ENCODE assay signal across 1 cellular context in genomic region chr3:65485826-65486592, GRCh38.
TF ChIP-seq lines count a peak whose summit lies in the region.

No MANE protein-coding gene starts in this region.

TF ChIP-seq in WTC11, 78 proteins besides CTCF, POLR2A, EP300 and RAD21 (continued from another document):
- TF ChIP-seq ATF2 (CRISPR knock-in tag; IDR thresholded peaks at IDR 0.05; ENCODE audit: borderline replicate concordance, low read depth) (no peak), TCF7 (CRISPR knock-in tag; IDR thresholded peaks at IDR 0.05; ENCODE audit: low read depth) (no peak), ELF4 (CRISPR knock-in tag; IDR thresholded peaks at IDR 0.05; ENCODE audit: low read depth) (no peak), ERG (CRISPR knock-in tag; IDR thresholded peaks at IDR 0.05) (no peak), EMX1 (CRISPR knock-in tag; IDR thresholded peaks at IDR 0.05) (no peak)
- TF ChIP-seq, protein P1, sequence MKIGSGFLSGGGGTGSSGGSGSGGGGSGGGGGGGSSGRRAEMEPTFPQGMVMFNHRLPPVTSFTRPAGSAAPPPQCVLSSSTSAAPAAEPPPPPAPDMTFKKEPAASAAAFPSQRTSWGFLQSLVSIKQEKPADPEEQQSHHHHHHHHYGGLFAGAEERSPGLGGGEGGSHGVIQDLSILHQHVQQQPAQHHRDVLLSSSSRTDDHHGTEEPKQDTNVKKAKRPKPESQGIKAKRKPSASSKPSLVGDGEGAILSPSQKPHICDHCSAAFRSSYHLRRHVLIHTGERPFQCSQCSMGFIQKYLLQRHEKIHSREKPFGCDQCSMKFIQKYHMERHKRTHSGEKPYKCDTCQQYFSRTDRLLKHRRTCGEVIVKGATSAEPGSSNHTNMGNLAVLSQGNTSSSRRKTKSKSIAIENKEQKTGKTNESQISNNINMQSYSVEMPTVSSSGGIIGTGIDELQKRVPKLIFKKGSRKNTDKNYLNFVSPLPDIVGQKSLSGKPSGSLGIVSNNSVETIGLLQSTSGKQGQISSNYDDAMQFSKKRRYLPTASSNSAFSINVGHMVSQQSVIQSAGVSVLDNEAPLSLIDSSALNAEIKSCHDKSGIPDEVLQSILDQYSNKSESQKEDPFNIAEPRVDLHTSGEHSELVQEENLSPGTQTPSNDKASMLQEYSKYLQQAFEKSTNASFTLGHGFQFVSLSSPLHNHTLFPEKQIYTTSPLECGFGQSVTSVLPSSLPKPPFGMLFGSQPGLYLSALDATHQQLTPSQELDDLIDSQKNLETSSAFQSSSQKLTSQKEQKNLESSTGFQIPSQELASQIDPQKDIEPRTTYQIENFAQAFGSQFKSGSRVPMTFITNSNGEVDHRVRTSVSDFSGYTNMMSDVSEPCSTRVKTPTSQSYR (CRISPR knock-in tag; IDR thresholded peaks at IDR 0.05) = no peak
- TF ChIP-seq, protein P2, sequence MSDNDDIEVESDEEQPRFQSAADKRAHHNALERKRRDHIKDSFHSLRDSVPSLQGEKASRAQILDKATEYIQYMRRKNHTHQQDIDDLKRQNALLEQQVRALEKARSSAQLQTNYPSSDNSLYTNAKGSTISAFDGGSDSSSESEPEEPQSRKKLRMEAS (CRISPR knock-in tag; IDR thresholded peaks at IDR 0.05) = no peak
